Comparison of ENCODE assay signal across 8 cellular contexts in genomic region chr13:40401911-40402776, GRCh38.
DNase-seq lines count a peak whose midpoint lies in the region; ATAC-seq and TF ChIP-seq lines count a peak whose summit lies in the region.

No MANE protein-coding gene starts in this region.

- 3 to 5% (median 4%) methylated on average over 13 of the region's 13 CpGs for WGBS in ovary, 3 donors

- H3K4me2 ChIP-seq in HCT116 (ENCODE audit: low read length), result peak overlapping the region; percentile 60

- POLR2A ChIA-PET in HCT116 (lab: Charles Lee), result no interaction called here

- H3K27ac ChIP-seq in HCT116 (ENCODE audit: low read depth, low read length) (peak overlapping the region; percentile 38; the same call in 1 of the 2 replicates), ovary (peak overlapping the region in 1 of 2 donors; percentile 75)

- no peak for TF ChIP-seq EP300 in ovary (IDR thresholded peaks at IDR 0.05)

- no peaks in the 10 kb centered on the region for H3K79me2 ChIP-seq in HCT116 (ENCODE audit: insufficient read depth, low read length)

- TF ChIP-seq POLR2A in HCT116 (IDR thresholded peaks at IDR 0.05; ENCODE audit: borderline replicate concordance, extremely low read depth, insufficient read depth, insufficient read length) (no peak), ovary (IDR thresholded peaks at IDR 0.05) (no peak)

- peak overlapping the region; percentile 21; the same call in 1 of the 2 replicates for H3K9ac ChIP-seq in HCT116 (ENCODE audit: low read length)

- peak overlapping the region; percentile 41 for H2AFZ ChIP-seq in HCT116 (ENCODE audit: low read depth, low read length, poor library complexity, severe bottlenecking)

- H3K9me2 ChIP-seq in HCT116 (ENCODE audit: insufficient read depth), result no peaks in the 10 kb centered on the region

- H3K36me3 ChIP-seq in HCT116 (ENCODE audit: control insufficient read depth in 1 of 2, insufficient read depth in 2 of 2, low read length in 2 of 2) (no peaks in the 10 kb centered on the region), ovary (no peaks in the 10 kb centered on the region)

- H3K9me3 ChIP-seq in HCT116 (ENCODE audit: control insufficient read depth in 1 of 2, insufficient read depth in 1 of 2, low read depth in 1 of 2, low read length in 2 of 2), result no peaks in the 10 kb centered on the region
- H3K9me3 ChIP-seq in ovary, result no peaks in the 10 kb centered on the region

- H3K27me3 ChIP-seq in HCT116 (ENCODE audit: insufficient read depth, low read length) (no peaks in the 10 kb centered on the region), ovary (no peaks in the 10 kb centered on the region)

- intact Hi-C loops in HCT116 (cut with micrococcal nuclease), result loop anchor here (10.0 kb wide), 1 partner anchor 337 kb away; no protein-coding TSS in a partner anchor
- intact Hi-C loops in ovary (cut with DNase I), result loop anchor here in 3 of 4 donors (5.0 to 10.0 kb wide), 3 partner anchors 167 to 335 kb away; partner anchors contain the start of gene FOXO1 (in 2 of the 3)

- DNase-seq in GM13977 (ENCODE audit: low spot score), result peak; percentile 56
- peak; percentile 64 for DNase-seq in HCT116 (ENCODE audit: low read depth, low spot score)
- DNase-seq in M059J (ENCODE audit: low read depth), result peak; percentile 95
- peak; percentile 10 for DNase-seq in activated CD8-positive, alpha-beta memory T cell treated with anti-CD3 and anti-CD28 coated beads, Interleukin-2, amount 50 U/mL, for 1 hour (ENCODE audit: extremely low read depth)
- DNase-seq in globus pallidus (ENCODE audit: low spot score), result peak; percentile 77
- peak; percentile 95 to 99 (median 98) for DNase-seq in ovary
- DNase-seq in NCI-H524 (lab: John Stamatoyannopoulos, UW), result no peak
- no peak for DNase-seq in NCI-H1417 treated with DMSO at 0.1 percent for 48 hours (lab: John Stamatoyannopoulos, UW)

- in situ Hi-C loops in GM13977 (cut with MboI; ENCODE audit: low pct_unique_long_range_greater_than_20kb, low sequenced_read_pairs, unreplicated experiment), result no loop called here

- peak overlapping the region; percentile 6 to 32; a peak in 3 of 4 replicates for H3K4me3 ChIP-seq in HCT116 (replicated peaks in 1 of 2; ENCODE audit: low read depth in 1 of 2, low read length in 2 of 2)
- H3K4me3 ChIP-seq in ovary, result no peak overlapping the region

- BruUV-seq in HCT116 (replicated peaks; lab: Mats Ljungman, UMichigan), result no TSS peak

- no peaks in the 10 kb centered on the region for H4K20me1 ChIP-seq in HCT116 (ENCODE audit: insufficient read depth)

- TF ChIP-seq CTCF in GM13977 (IDR thresholded peaks at IDR 0.05; ENCODE audit: extremely low read depth, insufficient read depth, missing control alignments), result no peak
- no peak for TF ChIP-seq CTCF in HCT116 (IDR thresholded peaks at IDR 0.05 in 2 of 3, conservative IDR thresholded peaks at IDR 0.05 in 1 of 3; ENCODE audit: borderline replicate concordance in 1 of 3, insufficient read depth in 1 of 3, low read depth in 2 of 3, low read length in 2 of 3)
- no peak for TF ChIP-seq CTCF in ovary (IDR thresholded peaks at IDR 0.05)

- peak; percentile 11; the same call in 1 of the 2 replicates for TF ChIP-seq RAD21 in HCT116 (IDR thresholded peaks at IDR 0.05; ENCODE audit: low read depth)

- peaks cover 29 to 50% of the 10 kb centered on the region in 2 experiments for H3K4me1 ChIP-seq in HCT116 (ENCODE audit: control insufficient read depth in 1 of 2, insufficient read depth in 2 of 2, low read length in 2 of 2)
- H3K4me1 ChIP-seq in ovary (ENCODE audit: insufficient read depth), result peaks cover 13% of the 10 kb centered on the region

- RAD21 ChIA-PET in HCT116 (lab: Charles Lee; ENCODE audit: low non-redundant PET in 1 of 2, low total read pairs in 2 of 2, uncharacterized antibody in 2 of 2, unreplicated experiment in 2 of 2), result no interaction called here

- ATAC-seq in HCT116, result peak; percentile 81

- CTCF ChIA-PET in HCT116 (lab: Charles Lee), result no interaction called here

TF ChIP-seq in HCT116, 20 proteins besides CTCF, POLR2A, EP300 and RAD21:
- TF ChIP-seq POLR2AphosphoS5 (IDR thresholded peaks at IDR 0.05; ENCODE audit: low read depth, low read length), result peak; percentile 33; the same call in 1 of the 2 replicates
- TF ChIP-seq YY1 (IDR thresholded peaks at IDR 0.05; ENCODE audit: extremely low read depth, insufficient replicate concordance, low read depth, low read length), result peak; percentile 3
- TF ChIP-seq, protein P1, sequence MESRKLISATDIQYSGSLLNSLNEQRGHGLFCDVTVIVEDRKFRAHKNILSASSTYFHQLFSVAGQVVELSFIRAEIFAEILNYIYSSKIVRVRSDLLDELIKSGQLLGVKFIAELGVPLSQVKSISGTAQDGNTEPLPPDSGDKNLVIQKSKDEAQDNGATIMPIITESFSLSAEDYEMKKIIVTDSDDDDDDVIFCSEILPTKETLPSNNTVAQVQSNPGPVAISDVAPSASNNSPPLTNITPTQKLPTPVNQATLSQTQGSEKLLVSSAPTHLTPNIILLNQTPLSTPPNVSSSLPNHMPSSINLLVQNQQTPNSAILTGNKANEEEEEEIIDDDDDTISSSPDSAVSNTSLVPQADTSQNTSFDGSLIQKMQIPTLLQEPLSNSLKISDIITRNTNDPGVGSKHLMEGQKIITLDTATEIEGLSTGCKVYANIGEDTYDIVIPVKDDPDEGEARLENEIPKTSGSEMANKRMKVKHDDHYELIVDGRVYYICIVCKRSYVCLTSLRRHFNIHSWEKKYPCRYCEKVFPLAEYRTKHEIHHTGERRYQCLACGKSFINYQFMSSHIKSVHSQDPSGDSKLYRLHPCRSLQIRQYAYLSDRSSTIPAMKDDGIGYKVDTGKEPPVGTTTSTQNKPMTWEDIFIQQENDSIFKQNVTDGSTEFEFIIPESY (IDR thresholded peaks at IDR 0.05; ENCODE audit: extremely low read depth, insufficient replicate concordance, low read length), result no peak
- TF ChIP-seq CBX3 (IDR thresholded peaks at IDR 0.05; ENCODE audit: low read depth), result peak; percentile 75
- TF ChIP-seq ZFX (IDR thresholded peaks at IDR 0.05), result no peak
- no peak for TF ChIP-seq EZH2phosphoT487 (IDR thresholded peaks at IDR 0.05; ENCODE audit: borderline replicate concordance)
- 0 out of 2 replicates have a peak, but pooled peaks have one; percentile 24 for TF ChIP-seq SIN3A (IDR thresholded peaks at IDR 0.05; ENCODE audit: low read depth)
- TF ChIP-seq REST (IDR thresholded peaks at IDR 0.05; ENCODE audit: low read depth), result no peak
- TF ChIP-seq JUND (IDR thresholded peaks at IDR 0.05), result peak; percentile 70; the same call in 1 of the 2 replicates
- TF ChIP-seq, protein P2, sequence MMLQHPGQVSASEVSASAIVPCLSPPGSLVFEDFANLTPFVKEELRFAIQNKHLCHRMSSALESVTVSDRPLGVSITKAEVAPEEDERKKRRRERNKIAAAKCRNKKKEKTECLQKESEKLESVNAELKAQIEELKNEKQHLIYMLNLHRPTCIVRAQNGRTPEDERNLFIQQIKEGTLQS (IDR thresholded peaks at IDR 0.05), result 0 out of 2 replicates have a peak, but pooled peaks have one; percentile 20
- 0 out of 2 replicates have a peak, but pooled peaks have one; percentile 33 for TF ChIP-seq MAX (IDR thresholded peaks at IDR 0.05)
- peak; percentile 64 for TF ChIP-seq FOSL1 (IDR thresholded peaks at IDR 0.05; ENCODE audit: low read depth)
- TF ChIP-seq EZH2 (IDR thresholded peaks at IDR 0.05), result no peak
- peak; percentile 21 for TF ChIP-seq TCF7L2 (IDR thresholded peaks at IDR 0.05; ENCODE audit: borderline replicate concordance, extremely low read depth, insufficient read depth, insufficient read length)
- TF ChIP-seq EGR1 (IDR thresholded peaks at IDR 0.05; ENCODE audit: low read depth), result 0 out of 2 replicates have a peak, but pooled peaks have one; percentile 37
- no peak for TF ChIP-seq ZNF274 (IDR thresholded peaks at IDR 0.05; ENCODE audit: low read depth, low read length)
- TF ChIP-seq SP1 (IDR thresholded peaks at IDR 0.05; ENCODE audit: low read depth), result peak; percentile 79
- no peak for TF ChIP-seq SRF (IDR thresholded peaks at IDR 0.05; ENCODE audit: low read depth)
- TF ChIP-seq CEBPB (IDR thresholded peaks at IDR 0.05; ENCODE audit: low read depth), result peak; percentile 78
- TF ChIP-seq ELF1 (IDR thresholded peaks at IDR 0.05; ENCODE audit: borderline replicate concordance, low read depth), result peak; percentile 37; the same call in 1 of the 2 replicates
TF ChIP-seq in HCT116: peak in this region for 13.

Comparison
In these comparisons a context has a peak if more than half of its experiments do, and no peak if none do; other contexts are left out.
1. DNase-seq: peak in GM13977 (single experiment), HCT116 (single experiment), M059J (single experiment), activated CD8-positive, alpha-beta memory T cell treated with anti-CD3 and anti-CD28 coated beads, Interleukin-2, amount 50 U/mL, for 1 hour (single experiment), globus pallidus (single experiment) and ovary (5 of 5); none in NCI-H524 (0 of 2) and NCI-H1417 treated with DMSO at 0.1 percent for 48 hours (single experiment).